Comparison of ENCODE assay signal across 9 cellular contexts in genomic region chr9:114375791-114376190, GRCh38. TPM values are rescaled to one million over a fixed set of nuclear protein-coding genes. Genes with fewer than 3 reads are reported as not detected.
"Had no signal": no experiment of that assay in that cellular context is flagged by ENCODE, and none has a peak within 500 bp of the region (broad histone marks: within the 10 kb centered on the region; RNA-seq: fewer than 3 reads in every experiment).

No MANE protein-coding gene starts in this region.

RNA-seq across cellular contexts. Expression of gene ORM2, which starts 46.1 kb away (rescaled TPM):
- total RNA-seq: cerebellum, dermis microvascular lymphatic vessel endothelial cell, esophagus muscularis mucosa, fibroblast of villous mesenchyme, lower leg skin, mesothelial cell of epicardium, occipital lobe, right cardiac atrium, smooth muscle cell had no signal
- polyA plus RNA-seq: smooth muscle cell had no signal

RNA-seq across cellular contexts. Expression of gene ORM1, which starts 52.9 kb away (rescaled TPM):
- total RNA-seq: cerebellum, dermis microvascular lymphatic vessel endothelial cell, fibroblast of villous mesenchyme, lower leg skin, mesothelial cell of epicardium, occipital lobe, smooth muscle cell had no signal
